Comparison of ENCODE assay signal across 32 cellular contexts in genomic region chr11:32982626-32983025, GRCh38. TPM values are rescaled to one million over a fixed set of nuclear protein-coding genes. Genes with fewer than 3 reads are reported as not detected.
"Had no signal": no experiment of that assay in that cellular context is flagged by ENCODE, and none has a peak within 500 bp of the region (broad histone marks: within the 10 kb centered on the region; RNA-seq: fewer than 3 reads in every experiment).

No MANE protein-coding gene starts in this region.

- H3K27ac ChIP-seq: brain microvascular endothelial cell, KMS-11, RWPE1 had no signal

- H3K9me3 Mint-ChIP-seq: activated B cell treated with CpG ODN at 0.5 μM for 24 hours; activated CD8-positive, alpha-beta T cell treated with anti-CD3 and anti-CD28 coated beads for 36 hours; activated naive CD8-positive, alpha-beta T cell treated with anti-CD3 and anti-CD28 coated beads for 36 hours; activated T-cell treated with anti-CD3 and anti-CD28 coated beads, Interleukin-2, amount 50 U/mL, for 72 hours; activated T-helper 17 cell treated with anti-CD3 and anti-CD28 coated beads, Interleukin-2, amount 50 U/mL, for 72 hours; T-cell had no signal

- H3K27me3 ChIP-seq: brain microvascular endothelial cell had no signal

- ATAC-seq: activated CD8-positive, alpha-beta T cell treated with anti-CD3 and anti-CD28 coated beads for 36 hours; activated T-cell treated with anti-CD3 and anti-CD28 coated beads, Interleukin-2, amount 50 U/mL, for 72 hours; activated T-helper 17 cell treated with anti-CD3 and anti-CD28 coated beads, Interleukin-2, amount 50 U/mL, for 72 hours; Right ventricle myocardium inferior; SK-N-SH treated with all-trans-retinoic acid at 6 μM for 48 hours; T-cell; T-helper 17 cell had no signal

- H3K4me2 ChIP-seq: KMS-11 had no signal

- H3K27ac Mint-ChIP-seq: activated B cell treated with CpG ODN at 0.5 μM for 24 hours; activated CD8-positive, alpha-beta T cell treated with anti-CD3 and anti-CD28 coated beads for 36 hours; activated naive CD8-positive, alpha-beta T cell treated with anti-CD3 and anti-CD28 coated beads for 36 hours; activated T-cell treated with anti-CD3 and anti-CD28 coated beads, Interleukin-2, amount 50 U/mL, for 72 hours; activated T-helper 17 cell treated with anti-CD3 and anti-CD28 coated beads, Interleukin-2, amount 50 U/mL, for 72 hours; T-cell; T-helper 17 cell had no signal

- H3K4me3 Mint-ChIP-seq: activated B cell treated with CpG ODN at 0.5 μM for 24 hours; activated CD8-positive, alpha-beta T cell treated with anti-CD3 and anti-CD28 coated beads for 36 hours; activated naive CD8-positive, alpha-beta T cell treated with anti-CD3 and anti-CD28 coated beads for 36 hours; activated T-cell treated with anti-CD3 and anti-CD28 coated beads, Interleukin-2, amount 50 U/mL, for 72 hours; activated T-helper 17 cell treated with anti-CD3 and anti-CD28 coated beads, Interleukin-2, amount 50 U/mL, for 72 hours; T-cell; T-helper 17 cell had no signal

- H3K27me3 Mint-ChIP-seq: activated B cell treated with CpG ODN at 0.5 μM for 24 hours; activated CD8-positive, alpha-beta T cell treated with anti-CD3 and anti-CD28 coated beads for 36 hours; activated naive CD8-positive, alpha-beta T cell treated with anti-CD3 and anti-CD28 coated beads for 36 hours; activated T-helper 17 cell treated with anti-CD3 and anti-CD28 coated beads, Interleukin-2, amount 50 U/mL, for 72 hours; T-cell; T-helper 17 cell had no signal

- DNase-seq: activated B cell treated with CpG ODN at 0.5 μM for 24 hours; activated CD4-positive, alpha-beta T cell treated with anti-CD3 and anti-CD28 coated beads for 4 hours; activated CD4-positive, alpha-beta T cell treated with anti-CD3 and anti-CD28 coated beads, Interleukin-2, amount 50 U/mL, for 4 hours; activated CD4-positive, CD25-positive, alpha-beta regulatory T cell treated with anti-CD3 and anti-CD28 coated beads, Interleukin-2, amount 50 U/mL, for 72 hours; activated CD8-positive, alpha-beta T cell treated with anti-CD3 and anti-CD28 coated beads for 36 hours; activated effector memory CD4-positive, alpha-beta T cell treated with anti-CD3 and anti-CD28 coated beads, Interleukin-2, amount 50 U/mL, for 16 hours; activated naive CD4-positive, alpha-beta T cell; activated naive CD4-positive, alpha-beta T cell treated with anti-CD3 and anti-CD28 coated beads, Interleukin-2, amount 50 U/mL, for 16 hours; activated naive CD8-positive, alpha-beta T cell treated with anti-CD3 and anti-CD28 coated beads for 36 hours; activated T-cell treated with anti-CD3 and anti-CD28 coated beads, Interleukin-2, amount 50 U/mL, for 1 hour; activated T-cell treated with anti-CD3 and anti-CD28 coated beads, Interleukin-2, amount 50 U/mL, for 72 hours; amniotic stem cell; aorta; brain microvascular endothelial cell; central memory CD4-positive, alpha-beta T cell; NCI-H1105; NCI-H1417 treated with DMSO at 0.1 percent for 48 hours; NCI-H187 treated with DMSO at 0.1 percent for 48 hours; NCI-H2081; NCI-H2171 treated with DMSO at 0.1 percent for 48 hours; NCI-H345; NCI-H524 treated with DMSO at 0.1 percent for 48 hours; NK-92 treated with Interleukin-12 subunit alpha and Interleukin-12 subunit beta, amount 100 ng/mL, for 24 hours; PC-3; SIG-M5; T-cell; T-helper 17 cell had no signal

- H3K4me1 Mint-ChIP-seq: activated B cell treated with CpG ODN at 0.5 μM for 24 hours; activated T-helper 17 cell treated with anti-CD3 and anti-CD28 coated beads, Interleukin-2, amount 50 U/mL, for 72 hours; T-cell had no signal

RNA-seq across cellular contexts. Expression of gene DEPDC7, which starts 33.1 kb away (rescaled TPM):
- total RNA-seq: activated B cell treated with CpG ODN at 0.5 μM for 24 hours, PC-3 had no signal
